In the genomic region with DNA sequence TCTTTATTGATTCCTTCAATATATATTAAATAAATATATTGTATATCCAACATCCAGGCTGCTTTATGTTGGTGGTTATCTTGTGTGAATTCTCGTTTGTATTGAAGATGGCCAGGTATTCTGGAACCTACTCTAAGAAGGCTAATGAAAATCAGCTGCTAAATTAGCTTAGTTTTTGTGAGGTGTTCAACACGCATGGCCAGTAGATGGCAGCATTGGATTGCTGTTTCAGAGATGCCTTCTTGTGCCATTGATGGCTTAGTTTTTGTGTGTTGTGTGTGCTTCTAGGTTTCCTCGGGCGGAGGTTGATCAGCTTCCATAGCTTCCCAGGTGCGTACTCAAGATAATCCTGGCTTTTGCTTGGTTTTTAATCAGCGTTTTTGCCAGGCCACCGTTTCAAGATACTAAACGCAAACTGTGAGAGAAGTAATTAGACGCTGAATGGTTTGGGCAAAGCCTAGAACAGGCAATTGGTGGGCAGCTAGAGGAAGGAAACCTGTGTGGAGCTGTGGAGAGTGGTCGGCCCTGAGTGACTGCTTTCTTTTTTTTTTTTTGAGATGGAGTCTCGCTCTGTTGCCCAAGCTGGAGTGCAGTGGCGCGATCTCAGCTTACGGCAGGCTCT, we compare ENCODE assay signal across 1 cellular context.
TF ChIP-seq lines count a peak whose summit lies in the region.

No MANE protein-coding gene starts in this region.

TF ChIP-seq in K562, 482 proteins besides CTCF, POLR2A, EP300 and RAD21 (continued from another document and continues in another):
- TF ChIP-seq ZBTB12 (CRISPR knock-in tag; IDR thresholded peaks at IDR 0.05) (no peak), STAG1 (CRISPR knock-in tag; IDR thresholded peaks at IDR 0.05; ENCODE audit: borderline replicate concordance) (peak; percentile 52; the same call in 1 of the 2 replicates), SMARCC2 (IDR thresholded peaks at IDR 0.05; ENCODE audit: low read depth) (no peak), TEAD2 (tag; IDR thresholded peaks at IDR 0.05) (no peak), AFF1 (IDR thresholded peaks at IDR 0.05; ENCODE audit: low read depth in 1 of 2, partially characterized antibody in 2 of 2) (no peak), ARNT (IDR thresholded peaks at IDR 0.05) (0 out of 4 replicates have a peak, but pooled peaks of 1 of the 2 experiments have one; percentile 48), FOXJ3 (CRISPR knock-in tag; IDR thresholded peaks at IDR 0.05) (no peak), MED1 (CRISPR knock-in tag; IDR thresholded peaks at IDR 0.05; ENCODE audit: borderline replicate concordance) (no peak), SMC3 (conservative IDR thresholded peaks at IDR 0.05; ENCODE audit: insufficient read depth, low read depth, low read length) (peak; percentile 54), ZBTB26 (CRISPR knock-in tag; IDR thresholded peaks at IDR 0.05) (no peak), ZNF511 (CRISPR knock-in tag; IDR thresholded peaks at IDR 0.05) (no peak), NR2C1 (IDR thresholded peaks at IDR 0.05) (no peak), NR2C1 (tag; IDR thresholded peaks at IDR 0.05) (no peak), TFAM (CRISPR knock-in tag; conservative IDR thresholded peaks at IDR 0.05) (no peak), ATF1 (CRISPR knock-in tag; IDR thresholded peaks at IDR 0.05) (no peak), ATF1 (tag; IDR thresholded peaks at IDR 0.05) (no peak), EWSR1 (IDR thresholded peaks at IDR 0.05; ENCODE audit: borderline replicate concordance, low read depth, partially characterized antibody) (no peak), GTF2A2 (tag; IDR thresholded peaks at IDR 0.05) (no peak), ZZZ3 (IDR thresholded peaks at IDR 0.05) (no peak), KAT7 (CRISPR knock-in tag; IDR thresholded peaks at IDR 0.05; ENCODE audit: borderline replicate concordance) (no peak), NFATC3 (IDR thresholded peaks at IDR 0.05) (no peak), ZNF184 (CRISPR knock-in tag; IDR thresholded peaks at IDR 0.05) (no peak), ZBTB5 (IDR thresholded peaks at IDR 0.05) (no peak), ZNF347 (CRISPR knock-in tag; IDR thresholded peaks at IDR 0.05; ENCODE audit: low read depth) (no peak), ZNF696 (CRISPR knock-in tag; conservative IDR thresholded peaks at IDR 0.05) (no peak), CBX5 (IDR thresholded peaks at IDR 0.05; ENCODE audit: borderline replicate concordance, low read depth) (no peak), RBM15 (IDR thresholded peaks at IDR 0.05; ENCODE audit: insufficient read depth, low read length) (no peak), PCBP2 (IDR thresholded peaks at IDR 0.05; ENCODE audit: low read depth, low read length, poor library complexity, severe bottlenecking) (no peak), KLF6 (CRISPR knock-in tag; IDR thresholded peaks at IDR 0.05; ENCODE audit: borderline replicate concordance) (no peak), DACH1 (IDR thresholded peaks at IDR 0.05; ENCODE audit: partially characterized antibody) (peak; percentile 38), PHF20 (IDR thresholded peaks at IDR 0.05; ENCODE audit: partially characterized antibody) (no peak), MYC (IDR thresholded peaks at IDR 0.05; ENCODE audit: low read depth, low read length) (0 out of 2 replicates have a peak, but pooled peaks have one; percentile 19), MYC (CRISPR knock-in tag; IDR thresholded peaks at IDR 0.05; ENCODE audit: borderline replicate concordance, low read depth) (no peak), JUND (IDR thresholded peaks at IDR 0.05; ENCODE audit: borderline replicate concordance, low read depth, low read length) (peak; percentile 28; the same call in 1 of the 2 replicates), JUND (tag; IDR thresholded peaks at IDR 0.05; ENCODE audit: borderline replicate concordance, low read depth, low read length) (no peak), CREM (IDR thresholded peaks at IDR 0.05; ENCODE audit: low read depth) (peak; percentile 46; the same call in 1 of the 2 replicates), ZNF12 (CRISPR knock-in tag; IDR thresholded peaks at IDR 0.05) (no peak), PRPF4 (IDR thresholded peaks at IDR 0.05; ENCODE audit: insufficient read depth, low read depth, low read length, poor library complexity, severe bottlenecking) (no peak), RCOR1 (IDR thresholded peaks at IDR 0.05; ENCODE audit: borderline replicate concordance in 1 of 2, low read depth in 2 of 2, low read length in 2 of 2) (no peak)
- TF ChIP-seq, protein P1, sequence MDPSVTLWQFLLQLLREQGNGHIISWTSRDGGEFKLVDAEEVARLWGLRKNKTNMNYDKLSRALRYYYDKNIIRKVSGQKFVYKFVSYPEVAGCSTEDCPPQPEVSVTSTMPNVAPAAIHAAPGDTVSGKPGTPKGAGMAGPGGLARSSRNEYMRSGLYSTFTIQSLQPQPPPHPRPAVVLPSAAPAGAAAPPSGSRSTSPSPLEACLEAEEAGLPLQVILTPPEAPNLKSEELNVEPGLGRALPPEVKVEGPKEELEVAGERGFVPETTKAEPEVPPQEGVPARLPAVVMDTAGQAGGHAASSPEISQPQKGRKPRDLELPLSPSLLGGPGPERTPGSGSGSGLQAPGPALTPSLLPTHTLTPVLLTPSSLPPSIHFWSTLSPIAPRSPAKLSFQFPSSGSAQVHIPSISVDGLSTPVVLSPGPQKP (CRISPR knock-in tag; IDR thresholded peaks at IDR 0.05), result no peak
- TF ChIP-seq, protein P2, sequence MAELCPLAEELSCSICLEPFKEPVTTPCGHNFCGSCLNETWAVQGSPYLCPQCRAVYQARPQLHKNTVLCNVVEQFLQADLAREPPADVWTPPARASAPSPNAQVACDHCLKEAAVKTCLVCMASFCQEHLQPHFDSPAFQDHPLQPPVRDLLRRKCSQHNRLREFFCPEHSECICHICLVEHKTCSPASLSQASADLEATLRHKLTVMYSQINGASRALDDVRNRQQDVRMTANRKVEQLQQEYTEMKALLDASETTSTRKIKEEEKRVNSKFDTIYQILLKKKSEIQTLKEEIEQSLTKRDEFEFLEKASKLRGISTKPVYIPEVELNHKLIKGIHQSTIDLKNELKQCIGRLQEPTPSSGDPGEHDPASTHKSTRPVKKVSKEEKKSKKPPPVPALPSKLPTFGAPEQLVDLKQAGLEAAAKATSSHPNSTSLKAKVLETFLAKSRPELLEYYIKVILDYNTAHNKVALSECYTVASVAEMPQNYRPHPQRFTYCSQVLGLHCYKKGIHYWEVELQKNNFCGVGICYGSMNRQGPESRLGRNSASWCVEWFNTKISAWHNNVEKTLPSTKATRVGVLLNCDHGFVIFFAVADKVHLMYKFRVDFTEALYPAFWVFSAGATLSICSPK (IDR thresholded peaks at IDR 0.05; ENCODE audit: borderline replicate concordance), result no peak
- TF ChIP-seq, protein P3, sequence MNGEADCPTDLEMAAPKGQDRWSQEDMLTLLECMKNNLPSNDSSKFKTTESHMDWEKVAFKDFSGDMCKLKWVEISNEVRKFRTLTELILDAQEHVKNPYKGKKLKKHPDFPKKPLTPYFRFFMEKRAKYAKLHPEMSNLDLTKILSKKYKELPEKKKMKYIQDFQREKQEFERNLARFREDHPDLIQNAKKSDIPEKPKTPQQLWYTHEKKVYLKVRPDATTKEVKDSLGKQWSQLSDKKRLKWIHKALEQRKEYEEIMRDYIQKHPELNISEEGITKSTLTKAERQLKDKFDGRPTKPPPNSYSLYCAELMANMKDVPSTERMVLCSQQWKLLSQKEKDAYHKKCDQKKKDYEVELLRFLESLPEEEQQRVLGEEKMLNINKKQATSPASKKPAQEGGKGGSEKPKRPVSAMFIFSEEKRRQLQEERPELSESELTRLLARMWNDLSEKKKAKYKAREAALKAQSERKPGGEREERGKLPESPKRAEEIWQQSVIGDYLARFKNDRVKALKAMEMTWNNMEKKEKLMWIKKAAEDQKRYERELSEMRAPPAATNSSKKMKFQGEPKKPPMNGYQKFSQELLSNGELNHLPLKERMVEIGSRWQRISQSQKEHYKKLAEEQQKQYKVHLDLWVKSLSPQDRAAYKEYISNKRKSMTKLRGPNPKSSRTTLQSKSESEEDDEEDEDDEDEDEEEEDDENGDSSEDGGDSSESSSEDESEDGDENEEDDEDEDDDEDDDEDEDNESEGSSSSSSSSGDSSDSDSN (IDR thresholded peaks at IDR 0.05; ENCODE audit: borderline replicate concordance in 1 of 2, low read depth in 2 of 2, low read length in 2 of 2), result no peak
- TF ChIP-seq, protein P4, sequence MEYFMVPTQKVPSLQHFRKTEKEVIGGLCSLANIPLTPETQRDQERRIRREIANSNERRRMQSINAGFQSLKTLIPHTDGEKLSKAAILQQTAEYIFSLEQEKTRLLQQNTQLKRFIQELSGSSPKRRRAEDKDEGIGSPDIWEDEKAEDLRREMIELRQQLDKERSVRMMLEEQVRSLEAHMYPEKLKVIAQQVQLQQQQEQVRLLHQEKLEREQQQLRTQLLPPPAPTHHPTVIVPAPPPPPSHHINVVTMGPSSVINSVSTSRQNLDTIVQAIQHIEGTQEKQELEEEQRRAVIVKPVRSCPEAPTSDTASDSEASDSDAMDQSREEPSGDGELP (CRISPR knock-in tag; IDR thresholded peaks at IDR 0.05; ENCODE audit: borderline replicate concordance), result peak; percentile 42
- TF ChIP-seq, protein P5, sequence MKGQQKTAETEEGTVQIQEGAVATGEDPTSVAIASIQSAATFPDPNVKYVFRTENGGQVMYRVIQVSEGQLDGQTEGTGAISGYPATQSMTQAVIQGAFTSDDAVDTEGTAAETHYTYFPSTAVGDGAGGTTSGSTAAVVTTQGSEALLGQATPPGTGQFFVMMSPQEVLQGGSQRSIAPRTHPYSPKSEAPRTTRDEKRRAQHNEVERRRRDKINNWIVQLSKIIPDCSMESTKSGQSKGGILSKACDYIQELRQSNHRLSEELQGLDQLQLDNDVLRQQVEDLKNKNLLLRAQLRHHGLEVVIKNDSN (CRISPR knock-in tag; IDR thresholded peaks at IDR 0.05), result no peak
- TF ChIP-seq, protein P6, sequence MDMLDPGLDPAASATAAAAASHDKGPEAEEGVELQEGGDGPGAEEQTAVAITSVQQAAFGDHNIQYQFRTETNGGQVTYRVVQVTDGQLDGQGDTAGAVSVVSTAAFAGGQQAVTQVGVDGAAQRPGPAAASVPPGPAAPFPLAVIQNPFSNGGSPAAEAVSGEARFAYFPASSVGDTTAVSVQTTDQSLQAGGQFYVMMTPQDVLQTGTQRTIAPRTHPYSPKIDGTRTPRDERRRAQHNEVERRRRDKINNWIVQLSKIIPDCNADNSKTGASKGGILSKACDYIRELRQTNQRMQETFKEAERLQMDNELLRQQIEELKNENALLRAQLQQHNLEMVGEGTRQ (CRISPR knock-in tag; IDR thresholded peaks at IDR 0.05), result no peak
